Comparison of ENCODE assay signal across 8 cellular contexts in genomic region chr3:195441051-195441450, GRCh38. TPM values are rescaled to one million over a fixed set of nuclear protein-coding genes. Genes with fewer than 3 reads are reported as not detected.
DNase-seq lines count a peak whose midpoint lies in the region; ATAC-seq and TF ChIP-seq lines count a peak whose summit lies in the region.

No MANE protein-coding gene starts in this region.

- peak overlapping the region; percentile 92 for H3K27ac ChIP-seq in A673 (ENCODE audit: low read depth, low read length, poor library complexity, severe bottlenecking)
- no peak overlapping the region for H3K27ac ChIP-seq in HUES6 (ENCODE audit: low read depth, low read length)

- H3K27me3 ChIP-seq in A673 (replicated peaks; ENCODE audit: insufficient read depth, low read depth, low read length, poor library complexity) (no peaks in the 10 kb centered on the region), HUES6 (ENCODE audit: control insufficient read depth, insufficient read depth, low read length) (no peaks in the 10 kb centered on the region)

- no peaks in the 10 kb centered on the region for H3K27me3 Mint-ChIP-seq in central memory CD8-positive, alpha-beta T cell
- no peaks in the 10 kb centered on the region for H3K27me3 Mint-ChIP-seq in naive B cell

- peaks cover 22% of the 10 kb centered on the region for H3K4me1 ChIP-seq in A673 (ENCODE audit: insufficient read depth, low read length, poor library complexity, severe bottlenecking)
- peaks cover 16% of the 10 kb centered on the region for H3K4me1 ChIP-seq in HUES6 (ENCODE audit: control insufficient read depth, insufficient read depth, low read length)

- peak overlapping the region; percentile 94 for H3K4me3 ChIP-seq in A673 (ENCODE audit: low read depth, low read length, poor library complexity, severe bottlenecking)
- peak overlapping the region; percentile 85 for H3K4me3 ChIP-seq in HUES6 (ENCODE audit: low read depth, low read length)

- BruUV-seq in A673 (replicated peaks; lab: Mats Ljungman, UMichigan): TSS peak; percentile 73

- H3K4me3 Mint-ChIP-seq in central memory CD8-positive, alpha-beta T cell: peak overlapping the region; percentile 98
- peak overlapping the region; percentile 90 to 100 (median 98) for H3K4me3 Mint-ChIP-seq in naive B cell

- CTCF ChIA-PET in A673 (lab: Charles Lee): no interaction called here

- no peak overlapping the region for H3K9ac ChIP-seq in HUES6 (ENCODE audit: low read length)

- H3K9me3 Mint-ChIP-seq in central memory CD8-positive, alpha-beta T cell: no peaks in the 10 kb centered on the region
- H3K9me3 Mint-ChIP-seq in naive B cell: no peaks in the 10 kb centered on the region

- H3K36me3 Mint-ChIP-seq in central memory CD8-positive, alpha-beta T cell (ENCODE audit: insufficient read depth): peaks cover 16% of the 10 kb centered on the region
- H3K36me3 Mint-ChIP-seq in naive B cell: peaks cover 0 to 7% of the 10 kb centered on the region in 2 donors

- H3K36me3 ChIP-seq in A673 (ENCODE audit: insufficient read depth, low read length, poor library complexity, severe bottlenecking): no peaks in the 10 kb centered on the region
- no peaks in the 10 kb centered on the region for H3K36me3 ChIP-seq in HUES6 (ENCODE audit: control insufficient read depth, insufficient read depth, low read length)

- ATAC-seq in central memory CD8-positive, alpha-beta T cell (replicated peaks; ENCODE audit: extremely low read depth, poor library complexity, severe bottlenecking): no peak
- ATAC-seq in naive B cell (ENCODE audit: low read depth in 2 of 2) (no peak), left lobe of liver (no peak)

- POLR2A ChIA-PET in A673 (lab: Charles Lee; ENCODE audit: low non-redundant PET): no interaction called here

- intact Hi-C loops in A673 (cut with micrococcal nuclease; ENCODE audit: unreplicated experiment): loop anchor here (5.0 to 10.0 kb wide), 3 partner anchors 169 to 1306 kb away; partner anchors contain the start of genes FAM43A, HES1 and XXYLT1

- peak overlapping the region; percentile 88 for H3K27ac Mint-ChIP-seq in central memory CD8-positive, alpha-beta T cell (ENCODE audit: low read depth)
- H3K27ac Mint-ChIP-seq in naive B cell: peak overlapping the region in 5 of 6 donors; percentile 59 to 98 (median 96)

- DNase-seq in A673 (ENCODE audit: low spot score): no peak
- no peak for DNase-seq in central memory CD8-positive, alpha-beta T cell (ENCODE audit: low spot score in 2 of 2)
- DNase-seq in naive B cell: no peak
- DNase-seq in NCI-H2029 treated with DMSO at 0.1 percent for 48 hours (lab: John Stamatoyannopoulos, UW): no peak
- DNase-seq in activated effector memory CD4-positive, alpha-beta T cell treated with anti-CD3 and anti-CD28 coated beads, Interleukin-2, amount 50 U/mL, for 16 hours: no peak
- no peak for DNase-seq in left lobe of liver (ENCODE audit: low spot score)
- DNase-seq in islet precursor cell: no peak

- no peak for TF ChIP-seq CTCF in A673 (conservative IDR thresholded peaks at IDR 0.05; ENCODE audit: low read depth, low read length)

- peaks cover 45% of the 10 kb centered on the region for H3K4me1 Mint-ChIP-seq in central memory CD8-positive, alpha-beta T cell
- H3K4me1 Mint-ChIP-seq in naive B cell: peaks cover 32 to 61% (median 42%) of the 10 kb centered on the region in 3 donors

- H3K9me3 ChIP-seq in A673 (ENCODE audit: low read depth, low read length, poor library complexity, severe bottlenecking) (no peaks in the 10 kb centered on the region), HUES6 (ENCODE audit: control insufficient read depth, insufficient read depth, low read depth, low read length) (no peaks in the 10 kb centered on the region)

RNA-seq across cellular contexts. Expression of gene ACAP2, which starts 1.8 kb away (rescaled TPM):
- total RNA-seq in A673 (2021) (45.5 and 47.4 TPM in 2 replicates), left lobe of liver (13.2 TPM)
- 10 to 100 TPM; 36.8 to 90.1 (median 81.0) TPM for polyA plus RNA-seq in naive B cell (ENCODE audit: low read depth in 6 of 6)
